In genomic region chr7:130359276-130359857, GRCh38 we compare ENCODE assay signal across 21 cellular contexts. TPM values are rescaled to one million over a fixed set of nuclear protein-coding genes. Genes with fewer than 3 reads are reported as not detected.
DNase-seq lines count a peak whose midpoint lies in the region; ATAC-seq, FAIRE-seq and TF ChIP-seq lines count a peak whose summit lies in the region.
"Had no signal": no experiment of that assay in that cellular context is flagged by ENCODE, and none has a peak within 500 bp of the region (broad histone marks: within the 10 kb centered on the region; RNA-seq: fewer than 3 reads in every experiment).

No MANE protein-coding gene starts in this region.

- H3K27ac Mint-ChIP-seq in type B pancreatic cell, result peak overlapping the region; percentile 48
- H3K27ac Mint-ChIP-seq: CD4-positive, CD25-positive, alpha-beta regulatory T cell had no signal

- H3K4me2 ChIP-seq in H1 (ENCODE audit: insufficient read depth in 1 of 2, low read depth in 2 of 2, low read length in 2 of 2), result no peak overlapping the region

- FAIRE-seq in H1 (lab: Jason Lieb, UNC), result no peak

- H3K79me2 ChIP-seq in H1 (ENCODE audit: control insufficient read depth in 1 of 2, insufficient read depth in 2 of 2, low read length in 2 of 2), result no peaks in the 10 kb centered on the region

- 87% methylated on average over 5 of the region's 5 CpGs; no CpG with 5 or more reads in 1 of the 2 experiments for WGBS in H1 (ENCODE audit: extremely low coverage in 1 of 2, insufficient coverage in 1 of 2, insufficient read length in 1 of 2, insufficient replicate concordance in 2 of 2, low coverage in 1 of 2, low lambda C conversion rate in 2 of 2, missing lambda C conversion rate in 1 of 2), 2 experiments

- DNase-seq in SJCRH30 (no peak), H1 (ENCODE audit: low read depth in 1 of 2, low spot score in 2 of 2) (no peak), mesenteric fat pad (ENCODE audit: low spot score) (peak; percentile 49), type B pancreatic cell (ENCODE audit: extremely low spot score, unreplicated experiment) (no peak), Kasumi-1 (lab: John Stamatoyannopoulos, UW) (no peak), NCI-H146 treated with DMSO at 0.1 percent for 48 hours (lab: John Stamatoyannopoulos, UW; ENCODE audit: unreplicated experiment) (no peak), HuH-7.5 (ENCODE audit: low spot score) (no peak)
- DNase-seq: CD4-positive, CD25-positive, alpha-beta regulatory T cell; DMS153; MM.1S; NCI-H1092 treated with DMSO at 0.1 percent for 48 hours; NCI-H1694; NCI-H2107; NCI-H2227 treated with DMSO at 0.1 percent for 48 hours; NCI-H524 treated with DMSO at 0.1 percent for 48 hours; Right ventricle myocardium superior had no signal

- H4K91ac ChIP-seq in H1 (replicated peaks; ENCODE audit: insufficient read length, low read length), result no peak overlapping the region

- peak overlapping the region; percentile 65; the same call in 1 of the 2 replicates for H2BK15ac ChIP-seq in H1 (ENCODE audit: low read length)

- no peaks in the 10 kb centered on the region for H4K20me1 ChIP-seq in H1 (replicated peaks in 1 of 2; ENCODE audit: control insufficient read depth in 1 of 2, insufficient read depth in 2 of 2, low read length in 2 of 2)

- H2BK20ac ChIP-seq in H1 (ENCODE audit: low read length), result no peak overlapping the region

- H3K36me3 Mint-ChIP-seq in type B pancreatic cell, result peaks cover 10% of the 10 kb centered on the region

- no peak for TF ChIP-seq EP300 in H1 (IDR thresholded peaks at IDR 0.05; ENCODE audit: borderline replicate concordance in 1 of 2, low read depth in 2 of 2, low read length in 2 of 2)

- H3K36me3 ChIP-seq in SJCRH30 (no peaks in the 10 kb centered on the region), H1 (ENCODE audit: control insufficient read depth in 2 of 4, insufficient read depth in 4 of 4, low read length in 3 of 4) (no peaks in the 10 kb centered on the region)
- H3K36me3 ChIP-seq: HAP-1 had no signal

- H3K4me1 ChIP-seq in SJCRH30 (peaks cover 56% of the 10 kb centered on the region), H1 (replicated peaks in 1 of 4; ENCODE audit: control insufficient read depth in 3 of 4, insufficient read depth in 4 of 4, low read length in 3 of 4) (peaks cover 5 to 11% (median 10%) of the 10 kb centered on the region in 4 experiments)
- H3K4me1 ChIP-seq: HAP-1 had no signal

- no peak for ATAC-seq in HG02840 (IDR thresholded peaks at IDR 0.05; ENCODE audit: low FRiP score, unreplicated experiment)
- ATAC-seq: Panc1, SK-N-SH treated with all-trans-retinoic acid at 6 μM for 48 hours had no signal

- no peak overlapping the region for H4K5ac ChIP-seq in H1 (ENCODE audit: insufficient read length, low read depth, low read length)

- no peaks in the 10 kb centered on the region for H3K27me3 ChIP-seq in SJCRH30
- H3K27me3 ChIP-seq in H1 (replicated peaks in 1 of 4; ENCODE audit: control insufficient read depth in 3 of 4, extremely low read depth in 1 of 4, insufficient read depth in 3 of 4, low read length in 3 of 4), result no peaks in the 10 kb centered on the region

- POLR2A ChIA-PET in H1 (lab: Charles Lee; ENCODE audit: partially characterized antibody), result no interaction called here

- H2BK120ac ChIP-seq in H1 (replicated peaks; ENCODE audit: low read depth, low read length), result no peak overlapping the region

- H3K56ac ChIP-seq in H1 (replicated peaks; ENCODE audit: insufficient read length, low read depth, low read length), result no peak overlapping the region

- no peak overlapping the region for H2BK12ac ChIP-seq in H1 (ENCODE audit: low read depth, low read length)

- H3K4ac ChIP-seq in H1 (replicated peaks; ENCODE audit: insufficient read length, low read depth, low read length), result no peak overlapping the region

- H2AK5ac ChIP-seq in H1 (ENCODE audit: low read depth, low read length), result no peak overlapping the region

- H3K18ac ChIP-seq in H1 (ENCODE audit: extremely low read depth, low read length), result no peak overlapping the region

- peaks cover 15% of the 10 kb centered on the region; the same call in 1 of the 2 replicates for H3K9me3 ChIP-seq in SJCRH30 (replicated peaks)
- H3K9me3 ChIP-seq in H1 (ENCODE audit: insufficient read depth in 2 of 2, low read depth in 1 of 2, low read length in 1 of 2), result 0 out of 4 replicates have a peak, but pooled peaks cover 0 to 6% of the 10 kb centered on the region in 2 experiments

- no peak overlapping the region for H3K23ac ChIP-seq in H1 (ENCODE audit: insufficient read length)

- H3K4me3 ChIP-seq in SJCRH30 (no peak overlapping the region), H1 (ENCODE audit: extremely low read depth in 1 of 4, insufficient read depth in 2 of 4, low read depth in 3 of 4, low read length in 4 of 4) (no peak overlapping the region)
- H3K4me3 ChIP-seq: HAP-1 had no signal

- CTCF ChIA-PET in H1 (lab: Charles Lee; ENCODE audit: partially characterized antibody), result interaction anchor here (0.8 kb wide), 1 partner anchor 22 kb away, joined by 3 read pairs; no protein-coding TSS in a partner anchor

- no peak overlapping the region for H4K8ac ChIP-seq in H1 (ENCODE audit: extremely low read depth, insufficient read depth, low read length)

- TF ChIP-seq POLR2A in H1 (IDR thresholded peaks at IDR 0.05; ENCODE audit: control extremely low read depth in 1 of 2, low read depth in 2 of 2, low read length in 2 of 2), result no peak

- H3K27me3 Mint-ChIP-seq in type B pancreatic cell, result no peaks in the 10 kb centered on the region
- H3K27me3 Mint-ChIP-seq: CD4-positive, CD25-positive, alpha-beta regulatory T cell had no signal

- no peak overlapping the region for H2BK5ac ChIP-seq in H1 (ENCODE audit: low read depth, low read length)

- H3K14ac ChIP-seq in H1 (ENCODE audit: insufficient read length), result no peak overlapping the region

- no peak overlapping the region for H3K4me3 Mint-ChIP-seq in type B pancreatic cell
- H3K4me3 Mint-ChIP-seq: CD4-positive, CD25-positive, alpha-beta regulatory T cell had no signal

- H3K9me3 Mint-ChIP-seq in type B pancreatic cell, result peaks cover 5% of the 10 kb centered on the region

- no peak overlapping the region for H2AFZ ChIP-seq in H1 (ENCODE audit: low read length)

- no peak for TF ChIP-seq CTCF in H1 (IDR thresholded peaks at IDR 0.05; ENCODE audit: control extremely low read depth in 1 of 3, insufficient read depth in 1 of 3, low read depth in 1 of 3, low read length in 3 of 3)
- no peak for TF ChIP-seq CTCF in type B pancreatic cell (conservative IDR thresholded peaks at IDR 0.05)

- H3K4me1 Mint-ChIP-seq in type B pancreatic cell (ENCODE audit: unreplicated experiment), result peaks cover 27% of the 10 kb centered on the region

- no peak overlapping the region for H3K9ac ChIP-seq in H1 (replicated peaks in 1 of 4; ENCODE audit: extremely low read depth in 1 of 4, low read depth in 3 of 4, low read length in 3 of 4)

- no peaks in the 10 kb centered on the region for H3K23me2 ChIP-seq in H1 (ENCODE audit: low read depth, low read length)

- H3K79me1 ChIP-seq in H1 (ENCODE audit: low read depth, low read length), result no peaks in the 10 kb centered on the region

- no peak for TF ChIP-seq RAD21 in H1 (IDR thresholded peaks at IDR 0.05 in 1 of 2, conservative IDR thresholded peaks at IDR 0.05 in 1 of 2; ENCODE audit: low read depth in 2 of 2, low read length in 2 of 2)

- H3K27ac ChIP-seq in SJCRH30 (peak overlapping the region; percentile 100; the same call in 1 of the 2 replicates), H1 (ENCODE audit: low read depth, low read length) (no peak overlapping the region)

TF ChIP-seq in H1, 55 proteins besides CTCF, POLR2A, EP300 and RAD21 (continues in another document):
- TF ChIP-seq TEAD4 (IDR thresholded peaks at IDR 0.05; ENCODE audit: low read depth, low read length), result no peak
- TF ChIP-seq PHF8 (conservative IDR thresholded peaks at IDR 0.05; ENCODE audit: low read depth, low read length), result no peak
- no peak for TF ChIP-seq KDM4A (IDR thresholded peaks at IDR 0.05; ENCODE audit: low read depth, low read length, severe bottlenecking)
- no peak for TF ChIP-seq SIX5 (IDR thresholded peaks at IDR 0.05; ENCODE audit: low read depth, low read length)
- no peak for TF ChIP-seq EGR1 (IDR thresholded peaks at IDR 0.05; ENCODE audit: borderline replicate concordance, low read depth, low read length)

RNA-seq across cellular contexts. Expression of gene CPA5, which starts 14.8 kb away (rescaled TPM):
- total RNA-seq in SJCRH30 (2014; rRNA removed; shearing (Covaris generic)), result 2.6 and 3.3 TPM in 2 replicates
- not detected in 2 replicates for total RNA-seq in H1 (2021; fragmentation: NEBNext Ultra II Directional; extraction: Animal tissue kit (Norgen Biotek cat#: 25700))
- 0.12 TPM in 1 of 2 replicates, not detected in the other for polyA plus RNA-seq in H1 (2011; rRNA removed)
- polyA plus RNA-seq in H1 (2011; cell fraction: cytosol; rRNA removed), result not detected
- polyA plus RNA-seq in H1 (2011; cell fraction: nucleus; rRNA removed), result 0.20 TPM
- not detected in 4 replicates for polyA plus RNA-seq in H1 (2012, experiment 1 of 2)
- polyA plus RNA-seq in H1 (2012, experiment 2 of 2), result not detected
- not detected for polyA plus RNA-seq in H1 (2013, experiment 1 of 2)
- not detected for polyA plus RNA-seq in H1 (2013, experiment 2 of 2)
- polyA minus RNA-seq in H1 (2011; rRNA and poly(A)+ RNA removed), result not detected in 2 replicates
- not detected for polyA minus RNA-seq in H1 (2011; cell fraction: cytosol; rRNA and poly(A)+ RNA removed)
- polyA minus RNA-seq in H1 (2011; cell fraction: nucleus; rRNA and poly(A)+ RNA removed), result not detected
- total RNA-seq in mesenteric fat pad (not detected), type B pancreatic cell (ENCODE audit: low replicate concordance) (0.68 TPM in 1 of 2 replicates, not detected in the other)
- total RNA-seq: Caco-2, Right ventricle myocardium superior had no signal

RNA-seq across cellular contexts. Expression of gene CPA1, which starts 20.9 kb away (rescaled TPM):
- 0.81 and 1.1 TPM in 2 replicates for total RNA-seq in SJCRH30 (2014; rRNA removed; shearing (Covaris generic))
- total RNA-seq in H1 (2021; fragmentation: NEBNext Ultra II Directional; extraction: Animal tissue kit (Norgen Biotek cat#: 25700)), result not detected in 2 replicates
- 0.06 TPM in 1 of 2 replicates, not detected in the other for polyA plus RNA-seq in H1 (2011; rRNA removed)
- not detected for polyA plus RNA-seq in H1 (2011; cell fraction: cytosol; rRNA removed)
- not detected for polyA plus RNA-seq in H1 (2011; cell fraction: nucleus; rRNA removed)
- polyA plus RNA-seq in H1 (2012, experiment 1 of 2), result not detected in 4 replicates
- polyA plus RNA-seq in H1 (2012, experiment 2 of 2), result not detected
- not detected for polyA plus RNA-seq in H1 (2013, experiment 1 of 2)
- not detected for polyA plus RNA-seq in H1 (2013, experiment 2 of 2)
- polyA minus RNA-seq in H1 (2011; rRNA and poly(A)+ RNA removed), result not detected in 2 replicates
- polyA minus RNA-seq in H1 (2011; cell fraction: cytosol; rRNA and poly(A)+ RNA removed), result not detected
- polyA minus RNA-seq in H1 (2011; cell fraction: nucleus; rRNA and poly(A)+ RNA removed), result not detected
- total RNA-seq in mesenteric fat pad, result 4.0 TPM
- total RNA-seq in type B pancreatic cell (ENCODE audit: low replicate concordance), result 0.41 TPM in 1 of 2 replicates, not detected in the other
- total RNA-seq: Caco-2; CD4-positive, CD25-positive, alpha-beta regulatory T cell; Right ventricle myocardium superior had no signal
